In genomic region chr11:59962103-59962474, GRCh38 we compare ENCODE assay signal across 37 cellular contexts. TPM values are rescaled to one million over a fixed set of nuclear protein-coding genes. Genes with fewer than 3 reads are reported as not detected.
"Had no signal": no experiment of that assay in that cellular context is flagged by ENCODE, and none has a peak within 500 bp of the region (broad histone marks: within the 10 kb centered on the region; RNA-seq: fewer than 3 reads in every experiment).

No MANE protein-coding gene starts in this region.

- DNase-seq: activated CD4-positive, alpha-beta T cell treated with anti-CD3 and anti-CD28 coated beads for 1 hour; activated CD4-positive, alpha-beta T cell treated with anti-CD3 and anti-CD28 coated beads for 48 hours; activated CD4-positive, CD25-positive, alpha-beta regulatory T cell; activated CD8-positive, alpha-beta T cell treated with anti-CD3 and anti-CD28 coated beads for 36 hours; activated effector memory CD4-positive, alpha-beta T cell treated with anti-CD3 and anti-CD28 coated beads, Interleukin-2, amount 50 U/mL, for 16 hours; activated naive CD4-positive, alpha-beta T cell; activated naive CD4-positive, alpha-beta T cell treated with anti-CD3 and anti-CD28 coated beads, Interleukin-2, amount 50 U/mL, for 16 hours; activated naive CD8-positive, alpha-beta T cell treated with anti-CD3 and anti-CD28 coated beads for 36 hours; activated T-cell treated with anti-CD3 and anti-CD28 coated beads, Interleukin-2, amount 50 U/mL, for 1 hour; activated T-cell treated with anti-CD3 and anti-CD28 coated beads, Interleukin-2, amount 50 U/mL, for 72 hours; amniotic stem cell; central memory CD4-positive, alpha-beta T cell; Kasumi-1; KG1; MG63; NCI-H1048; NCI-H1105 treated with DMSO at 0.1 percent for 48 hours; NCI-H1436 treated with DMSO at 0.1 percent for 48 hours; NCI-H1694 treated with DMSO at 0.1 percent for 48 hours; NCI-H2029; NCI-H345; NCI-H510A; NCI-H748 treated with DMSO at 0.1 percent for 48 hours; NK-92 treated with Interleukin-12 subunit alpha and Interleukin-12 subunit beta, amount 100 ng/mL, for 24 hours; PC-3; RPMI8226; T1000; WERI-Rb-1 had no signal

- ATAC-seq: activated CD8-positive, alpha-beta T cell treated with anti-CD3 and anti-CD28 coated beads for 36 hours; activated T-cell treated with anti-CD3 and anti-CD28 coated beads, Interleukin-2, amount 50 U/mL, for 72 hours; activated T-helper 17 cell treated with anti-CD3 and anti-CD28 coated beads, Interleukin-2, amount 50 U/mL, for 72 hours; PC-3 had no signal

- H3K27ac ChIP-seq: ascending aorta, breast epithelium, SK-N-MC, WERI-Rb-1 had no signal

- H3K36me3 ChIP-seq: ascending aorta, breast epithelium, MG63, Peyer's patch, WERI-Rb-1 had no signal

- H3K4me3 ChIP-seq: ascending aorta, breast epithelium, MG63, Peyer's patch, SK-N-MC had no signal

- H3K4me1 ChIP-seq: ascending aorta, breast epithelium had no signal

- H3K27me3 ChIP-seq: ascending aorta, breast epithelium, MG63, Peyer's patch had no signal

- H3K9me3 ChIP-seq: ascending aorta, breast epithelium, MG63, Peyer's patch had no signal

RNA-seq across cellular contexts. Expression of gene OOSP4A, which starts 1.7 kb away (rescaled TPM):
- total RNA-seq: activated CD8-positive, alpha-beta memory T cell treated with anti-CD3 and anti-CD28 coated beads for 36 hours; activated CD8-positive, alpha-beta T cell treated with anti-CD3 and anti-CD28 coated beads for 36 hours; activated naive CD8-positive, alpha-beta T cell treated with anti-CD3 and anti-CD28 coated beads for 36 hours; activated T-cell treated with anti-CD3 and anti-CD28 coated beads, Interleukin-2, amount 50 U/mL, for 72 hours; activated T-helper 17 cell treated with anti-CD3 and anti-CD28 coated beads, Interleukin-2, amount 50 U/mL, for 72 hours; ascending aorta; breast epithelium; PC-3; Peyer's patch; T-helper 1 cell treated with Interleukin-12 subunit alpha and Interleukin-12 subunit beta and Interleukin-4 antibody, amounts not matched to agents 30 ng/mL and 1 ng/mL, for 36 hours; T-helper 2 cell treated with Interferon-gamma antibody and Interleukin-4, amounts not matched to agents 100 ng/mL and 5 ng/mL, for 36 hours had no signal
- polyA plus RNA-seq: IgD-negative memory B cell had no signal

RNA-seq across cellular contexts. Expression of gene OOSP1, which starts 23.9 kb away (rescaled TPM):
- total RNA-seq: activated CD8-positive, alpha-beta memory T cell treated with anti-CD3 and anti-CD28 coated beads for 36 hours; activated CD8-positive, alpha-beta T cell treated with anti-CD3 and anti-CD28 coated beads for 36 hours; activated naive CD8-positive, alpha-beta T cell treated with anti-CD3 and anti-CD28 coated beads for 36 hours; activated T-cell treated with anti-CD3 and anti-CD28 coated beads, Interleukin-2, amount 50 U/mL, for 72 hours; activated T-helper 17 cell treated with anti-CD3 and anti-CD28 coated beads, Interleukin-2, amount 50 U/mL, for 72 hours; ascending aorta; breast epithelium; PC-3; Peyer's patch; T-helper 1 cell treated with Interleukin-12 subunit alpha and Interleukin-12 subunit beta and Interleukin-4 antibody, amounts not matched to agents 30 ng/mL and 1 ng/mL, for 36 hours; T-helper 2 cell treated with Interferon-gamma antibody and Interleukin-4, amounts not matched to agents 100 ng/mL and 5 ng/mL, for 36 hours had no signal
- polyA plus RNA-seq: IgD-negative memory B cell had no signal

RNA-seq across cellular contexts. Expression of gene OOSP4B, which starts 54.9 kb away (rescaled TPM):
- total RNA-seq: activated CD8-positive, alpha-beta memory T cell treated with anti-CD3 and anti-CD28 coated beads for 36 hours; activated CD8-positive, alpha-beta T cell treated with anti-CD3 and anti-CD28 coated beads for 36 hours; activated naive CD8-positive, alpha-beta T cell treated with anti-CD3 and anti-CD28 coated beads for 36 hours; activated T-cell treated with anti-CD3 and anti-CD28 coated beads, Interleukin-2, amount 50 U/mL, for 72 hours; activated T-helper 17 cell treated with anti-CD3 and anti-CD28 coated beads, Interleukin-2, amount 50 U/mL, for 72 hours; ascending aorta; breast epithelium; PC-3; Peyer's patch; T-helper 1 cell treated with Interleukin-12 subunit alpha and Interleukin-12 subunit beta and Interleukin-4 antibody, amounts not matched to agents 30 ng/mL and 1 ng/mL, for 36 hours; T-helper 2 cell treated with Interferon-gamma antibody and Interleukin-4, amounts not matched to agents 100 ng/mL and 5 ng/mL, for 36 hours had no signal
- polyA plus RNA-seq: IgD-negative memory B cell had no signal
